Comparison of ENCODE assay signal across 28 cellular contexts in genomic region chr1:52168373-52169080, GRCh38.
"Had no signal": no experiment of that assay in that cellular context is flagged by ENCODE, and none has a peak within 500 bp of the region (broad histone marks: within the 10 kb centered on the region; RNA-seq: fewer than 3 reads in every experiment).

No MANE protein-coding gene starts in this region.

- H3K27me3 Mint-ChIP-seq: activated CD8-positive, alpha-beta T cell treated with anti-CD3 and anti-CD28 coated beads for 36 hours; activated naive CD8-positive, alpha-beta T cell; activated T-helper 17 cell treated with anti-CD3 and anti-CD28 coated beads, Interleukin-2, amount 50 U/mL, for 72 hours had no signal

- H3K36me3 ChIP-seq: colonic mucosa, esophagus squamous epithelium, gastroesophageal sphincter had no signal

- ATAC-seq: activated CD4-positive, CD25-positive, alpha-beta regulatory T cell treated with anti-CD3 and anti-CD28 coated beads, Interleukin-2, amount 50 U/mL, for 24 hours; activated CD8-positive, alpha-beta T cell treated with anti-CD3 and anti-CD28 coated beads for 36 hours; activated T-cell treated with anti-CD3 and anti-CD28 coated beads, Interleukin-2, amount 50 U/mL, for 4 hours; activated T-helper 17 cell treated with anti-CD3 and anti-CD28 coated beads, Interleukin-2, amount 50 U/mL, for 72 hours; body of pancreas; gastroesophageal sphincter had no signal

- H3K27ac ChIP-seq: body of pancreas, colonic mucosa, epithelial cell of prostate, esophagus squamous epithelium, gastroesophageal sphincter, VCaP had no signal

- H3K9me3 ChIP-seq: body of pancreas, colonic mucosa, esophagus squamous epithelium, gastroesophageal sphincter had no signal

- H3K27me3 ChIP-seq: body of pancreas, colonic mucosa, esophagus squamous epithelium, gastroesophageal sphincter had no signal

- H3K4me1 ChIP-seq: body of pancreas, colonic mucosa, esophagus squamous epithelium had no signal

- H3K4me3 Mint-ChIP-seq: activated B cell treated with CpG ODN at 0.5 μM for 24 hours; activated CD8-positive, alpha-beta T cell treated with anti-CD3 and anti-CD28 coated beads for 36 hours; activated naive CD8-positive, alpha-beta T cell; activated T-cell treated with anti-CD3 and anti-CD28 coated beads, Interleukin-2, amount 50 U/mL, for 4 hours; activated T-helper 17 cell treated with anti-CD3 and anti-CD28 coated beads, Interleukin-2, amount 50 U/mL, for 72 hours had no signal

- DNase-seq: activated B cell treated with CpG ODN at 0.5 μM for 24 hours; activated CD4-positive, alpha-beta T cell treated with anti-CD3 and anti-CD28 coated beads for 48 hours; activated CD4-positive, alpha-beta T cell treated with anti-CD3 and anti-CD28 coated beads, Interleukin-2, amount 50 U/mL, for 1 hour; activated CD4-positive, alpha-beta T cell treated with anti-CD3 and anti-CD28 coated beads, Interleukin-2, amount 50 U/mL, for 48 hours; activated CD8-positive, alpha-beta memory T cell treated with anti-CD3 and anti-CD28 coated beads for 24 hours; activated CD8-positive, alpha-beta T cell treated with anti-CD3 and anti-CD28 coated beads for 36 hours; activated effector memory CD4-positive, alpha-beta T cell treated with Interleukin-2 at 50 U/mL for 16 hours; activated gamma-delta T cell treated with Interleukin-2 at 50 U/mL for 16 hours; activated naive CD4-positive, alpha-beta T cell treated with anti-CD3 and anti-CD28 coated beads, Interleukin-2, amount 50 U/mL, for 16 hours; activated naive CD4-positive, alpha-beta T cell treated with Interleukin-2 at 50 U/mL for 16 hours; activated T-cell treated with anti-CD3 and anti-CD28 coated beads, Interleukin-2, amount 50 U/mL, for 4 hours; amniotic stem cell; anterior cingulate cortex; body of pancreas; caudate nucleus; colonic mucosa; effector CD8-positive, alpha-beta T cell; esophagus squamous epithelium; foreskin melanocyte; head of caudate nucleus; T-helper 1 cell; T-helper 2 cell had no signal

- H3K4me3 ChIP-seq: body of pancreas, colonic mucosa, esophagus squamous epithelium, gastroesophageal sphincter had no signal

- H3K4me1 Mint-ChIP-seq: activated B cell treated with CpG ODN at 0.5 μM for 24 hours; activated T-helper 17 cell treated with anti-CD3 and anti-CD28 coated beads, Interleukin-2, amount 50 U/mL, for 72 hours had no signal

- H3K27ac Mint-ChIP-seq: activated B cell treated with CpG ODN at 0.5 μM for 24 hours; activated CD8-positive, alpha-beta T cell treated with anti-CD3 and anti-CD28 coated beads for 36 hours; activated naive CD8-positive, alpha-beta T cell; activated T-helper 17 cell treated with anti-CD3 and anti-CD28 coated beads, Interleukin-2, amount 50 U/mL, for 72 hours had no signal
